9 cellular contexts compared by ENCODE assay signal in the genomic region with DNA sequence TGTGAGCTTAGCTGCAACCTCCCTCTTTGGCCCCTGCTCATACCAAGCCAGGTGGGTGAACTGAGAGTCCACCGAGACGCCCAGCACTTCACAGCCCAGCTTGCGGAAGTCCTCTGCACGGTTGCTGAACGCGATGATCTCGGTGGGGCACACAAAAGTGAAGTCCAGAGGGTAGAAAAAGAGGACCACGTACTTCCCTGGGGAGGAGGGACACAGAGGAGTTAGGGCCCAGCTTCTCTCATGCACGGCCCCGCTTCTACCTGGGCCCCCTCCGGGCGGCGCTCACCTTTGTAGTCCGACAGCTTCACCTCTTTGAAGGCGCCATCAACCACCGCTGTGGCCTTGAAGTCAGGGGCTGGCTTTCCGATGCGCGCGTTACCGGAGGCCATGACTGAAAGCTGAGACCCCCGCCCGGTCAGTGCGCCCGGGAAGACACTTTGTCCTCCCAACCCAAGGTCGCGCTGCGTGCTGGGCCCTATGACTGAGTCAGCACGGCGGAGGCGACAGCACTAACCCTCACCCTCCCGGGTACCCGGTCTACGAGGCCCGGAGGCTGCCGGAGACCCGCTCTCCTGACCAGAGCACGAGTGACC. TPM values are rescaled to one million over a fixed set of nuclear protein-coding genes. Genes with fewer than 3 reads are reported as not detected.
A peak's percentile ranks its signal among the peaks of the same experiment; 100 is the strongest.
DNase-seq lines count a peak whose midpoint lies in the region; ATAC-seq and TF ChIP-seq lines count a peak whose summit lies in the region.
"Had no signal": no experiment of that assay in that cellular context is flagged by ENCODE, and none has a peak within 500 bp of the region (broad histone marks: within the 10 kb centered on the region; RNA-seq: fewer than 3 reads in every experiment).

No MANE protein-coding gene starts in this region.

- peaks cover 3% of the 10 kb centered on the region for H3K27me3 Mint-ChIP-seq in neural progenitor cell (ENCODE audit: insufficient read depth, low read depth)

- H3K27me3 ChIP-seq in neural progenitor cell = peaks cover 12% of the 10 kb centered on the region

- H3K36me3 ChIP-seq in neural progenitor cell = no peaks in the 10 kb centered on the region

- H3K4me2 ChIP-seq in neural progenitor cell = peak overlapping the region; percentile 95
- H3K4me2 ChIP-seq: A549 had no signal

- H2AFZ ChIP-seq in neural progenitor cell (replicated peaks) = peak overlapping the region; percentile 83

- H3K4me3 ChIP-seq in WI38 (ENCODE audit: low read depth, low read length) (peak overlapping the region; percentile 81), neural progenitor cell (peak overlapping the region; percentile 83)
- H3K4me3 ChIP-seq: A549 had no signal

- H4K20me1 ChIP-seq in neural progenitor cell (ENCODE audit: low read depth) = peaks cover 19% of the 10 kb centered on the region

- no peaks in the 10 kb centered on the region for H3K9me3 Mint-ChIP-seq in neural progenitor cell

- no peaks in the 10 kb centered on the region for H3K9me3 ChIP-seq in neural progenitor cell (ENCODE audit: low read depth)
- H3K9me3 ChIP-seq: A549 had no signal

- peak overlapping the region; percentile 94 for H3K4me3 Mint-ChIP-seq in neural progenitor cell

- H3K36me3 Mint-ChIP-seq in neural progenitor cell = peaks cover 7% of the 10 kb centered on the region

- H3F3A ChIP-seq in neural progenitor cell (ENCODE audit: low read depth) = peaks cover 44% of the 10 kb centered on the region

- H3K27ac ChIP-seq in neural progenitor cell = no peak overlapping the region
- H3K27ac ChIP-seq: A549 had no signal

- peak overlapping the region; percentile 81 for H3K9ac ChIP-seq in neural progenitor cell

- peak; percentile 10 for ATAC-seq in esophagus mucosa
- ATAC-seq: A549 had no signal

- peaks cover 21% of the 10 kb centered on the region for H3K4me1 Mint-ChIP-seq in neural progenitor cell

- DNase-seq in DMS79 treated with DMSO at 0.1 percent for 48 hours (lab: John Stamatoyannopoulos, UW) (peak; percentile 8), DMS79 (lab: John Stamatoyannopoulos, UW) (no peak), neural progenitor cell (ENCODE audit: low spot score) (peak; percentile 70), A172 (ENCODE audit: low spot score) (no peak), NCI-H2029 treated with DMSO at 0.1 percent for 48 hours (lab: John Stamatoyannopoulos, UW) (no peak), COR-L47 (lab: John Stamatoyannopoulos, UW) (no peak)

- no peak overlapping the region for H3K27ac Mint-ChIP-seq in neural progenitor cell

- peaks cover 25% of the 10 kb centered on the region for H3K79me2 ChIP-seq in neural progenitor cell (ENCODE audit: low read depth)

- TF ChIP-seq CTCF in WI38 (IDR thresholded peaks at IDR 0.05; ENCODE audit: low read depth, low read length) (no peak), neural progenitor cell (IDR thresholded peaks at IDR 0.05) (no peak)

- H3K4me1 ChIP-seq in neural progenitor cell = peaks cover 9% of the 10 kb centered on the region

RNA-seq across cellular contexts. Expression of a gene that starts 0.6 kb away (rescaled TPM):
- total RNA-seq in esophagus mucosa (304 TPM), neural progenitor cell (ENCODE audit: low replicate concordance) (463 and 727 TPM in 2 replicates)
- total RNA-seq in A172 (2014; rRNA removed; shearing (Covaris generic)) = not detected in 2 replicates

RNA-seq across cellular contexts. Expression of a gene that starts 0.9 kb away (rescaled TPM):
- 9.7 TPM for total RNA-seq in esophagus mucosa
- not detected in 2 replicates for total RNA-seq in neural progenitor cell (ENCODE audit: low replicate concordance)
- not detected in 2 replicates for total RNA-seq in A172 (2014; rRNA removed; shearing (Covaris generic))

RNA-seq across cellular contexts. Expression of a gene that starts 5.4 kb away (rescaled TPM):
- total RNA-seq in esophagus mucosa = 20.0 TPM
- total RNA-seq in neural progenitor cell (ENCODE audit: low replicate concordance) = 60.3 and 61.3 TPM in 2 replicates
- 88.8 and 89.6 TPM in 2 replicates for total RNA-seq in A172 (2014; rRNA removed; shearing (Covaris generic))

RNA-seq across cellular contexts. Expression of a gene that starts 9.7 kb away (rescaled TPM):
- total RNA-seq in esophagus mucosa (267 TPM), neural progenitor cell (ENCODE audit: low replicate concordance) (1.5 and 12.6 TPM in 2 replicates)
- 79.1 and 85.7 TPM in 2 replicates for total RNA-seq in A172 (2014; rRNA removed; shearing (Covaris generic))

RNA-seq across cellular contexts. Expression of a gene that starts 25.6 kb away (rescaled TPM):
- total RNA-seq in esophagus mucosa = 38.2 TPM
- total RNA-seq in neural progenitor cell (ENCODE audit: low replicate concordance) = 14.3 and 25.1 TPM in 2 replicates
- total RNA-seq in A172 (2014; rRNA removed; shearing (Covaris generic)) = 10.2 and 20.5 TPM in 2 replicates

Comparison
In these comparisons a context has a peak if more than half of its experiments do, and no peak if none do; other contexts are left out.
1. DNase-seq: peak in DMS79 treated with DMSO at 0.1 percent for 48 hours (single experiment) and neural progenitor cell (single experiment); none in DMS79 (single experiment), A172 (single experiment), NCI-H2029 treated with DMSO at 0.1 percent for 48 hours (single experiment) and COR-L47 (single experiment).
2. RNA of a gene that starts 0.6 kb away (total RNA-seq): 463 to 727 TPM in neural progenitor cell and 304 TPM in esophagus mucosa (single experiment); not detected in A172; every median in the first group is over 100 times any median in the second.
3. RNA of a gene that starts 0.9 kb away (total RNA-seq): 9.7 TPM in esophagus mucosa (single experiment); not detected in neural progenitor cell and not detected in A172; every median in the first group is over 10 times any median in the second.